15 cellular contexts compared by ENCODE assay signal in the genomic region with DNA sequence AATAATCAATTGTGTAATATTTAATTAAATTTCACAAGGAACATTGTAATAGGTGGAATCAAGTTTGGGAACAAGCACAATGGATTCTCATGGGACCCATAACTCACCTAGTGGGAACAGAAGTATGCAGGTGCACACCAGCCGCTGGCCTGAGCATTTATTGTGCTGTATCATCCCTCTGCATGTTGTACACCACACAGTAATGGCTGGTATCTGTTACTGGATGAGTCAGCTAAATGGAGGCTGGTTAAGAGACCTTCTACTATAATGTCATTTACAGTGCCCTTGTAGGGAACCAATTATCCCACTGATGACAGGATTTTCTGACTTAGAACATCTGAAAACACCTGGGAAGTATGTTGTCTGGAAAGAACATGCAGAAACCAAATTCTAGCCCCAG. TPM values are rescaled to one million over a fixed set of nuclear protein-coding genes. Genes with fewer than 3 reads are reported as not detected.
DNase-seq lines count a peak whose midpoint lies in the region; ATAC-seq and TF ChIP-seq lines count a peak whose summit lies in the region.
"Had no signal": no experiment of that assay in that cellular context is flagged by ENCODE, and none has a peak within 500 bp of the region (broad histone marks: within the 10 kb centered on the region; RNA-seq: fewer than 3 reads in every experiment).

No MANE protein-coding gene starts in this region.

- ATAC-seq in HG02852 (IDR thresholded peaks at IDR 0.05; ENCODE audit: unreplicated experiment), result no peak

- 67 to 85% (median 71%) methylated on average over 1 of the region's 1 CpG for WGBS in adrenal gland, 4 donors

- H3K27me3 ChIP-seq in adrenal gland, result no peaks in the 10 kb centered on the region

- no peaks in the 10 kb centered on the region for H3K9me3 ChIP-seq in adrenal gland (replicated peaks in 1 of 3)

- no peak for TF ChIP-seq POLR2A in adrenal gland (IDR thresholded peaks at IDR 0.05)

- DNase-seq in DMS 273 (lab: John Stamatoyannopoulos, UW; ENCODE audit: unreplicated experiment) (peak; percentile 6), DMS 273 treated with DMSO at 0.1 percent for 48 hours (lab: John Stamatoyannopoulos, UW) (no peak), GF-D8 (lab: John Stamatoyannopoulos, UW) (peak; percentile 10), NCI-H510A (lab: John Stamatoyannopoulos, UW) (peak; percentile 15), choroid plexus epithelial cell (ENCODE audit: low read depth) (peak; percentile 18), adrenal gland (no peak), NCI-H2029 (lab: John Stamatoyannopoulos, UW) (no peak)
- DNase-seq: activated naive CD8-positive, alpha-beta T cell treated with anti-CD3 and anti-CD28 coated beads, Interleukin-2, amount 10 ng/mL, durations not matched to agents 7 days and 5 days; caudate nucleus; COR-L47; NCI-H1694; SW 1271 had no signal

- H3K36me3 ChIP-seq in adrenal gland (replicated peaks in 1 of 2), result no peaks in the 10 kb centered on the region

- no peak overlapping the region for H3K4me3 ChIP-seq in choroid plexus epithelial cell (ENCODE audit: low read depth, low read length)
- H3K4me3 ChIP-seq in adrenal gland, result no peak overlapping the region
- H3K4me3 ChIP-seq: smooth muscle cell had no signal

- no peaks in the 10 kb centered on the region for H3K4me1 ChIP-seq in adrenal gland (replicated peaks in 1 of 2)

- no peak overlapping the region for H3K27ac ChIP-seq in adrenal gland
- H3K27ac ChIP-seq: 22Rv1 had no signal

- TF ChIP-seq CTCF in choroid plexus epithelial cell (conservative IDR thresholded peaks at IDR 0.05; ENCODE audit: low read depth, low read length), result no peak
- no peak for TF ChIP-seq CTCF in adrenal gland (IDR thresholded peaks at IDR 0.05)

- intact Hi-C loops in adrenal gland (cut with DNase I), result no loop called here

RNA-seq across cellular contexts. Expression of a gene that starts 3.2 kb away (rescaled TPM):
- total RNA-seq in adrenal gland, result 10 to 100 TPM; 12.2 to 22.9 (median 16.4) TPM
- 10 to 100 TPM in 1 of 3 donors, 1 to 10 TPM in 2; 4.9 to 10.3 (median 6.0) TPM for polyA plus RNA-seq in adrenal gland

Comparison
In these comparisons a context has a peak if more than half of its experiments do, and no peak if none do; other contexts are left out.
1. DNase-seq: peak in DMS 273 (single experiment), GF-D8 (single experiment), NCI-H510A (single experiment) and choroid plexus epithelial cell (single experiment); none in DMS 273 treated with DMSO at 0.1 percent for 48 hours (single experiment), adrenal gland (0 of 7) and NCI-H2029 (single experiment).